1 cellular context compared by ENCODE assay signal in genomic region chr17:14304876-14305636, GRCh38.
TF ChIP-seq lines count a peak whose summit lies in the region.

No MANE protein-coding gene starts in this region.

TF ChIP-seq in K562, 482 proteins besides CTCF, POLR2A, EP300 and RAD21 (continued from another document and continues in another):
- TF ChIP-seq ZBTB5 (IDR thresholded peaks at IDR 0.05) (no peak), POLR2AphosphoS2 (IDR thresholded peaks at IDR 0.05; ENCODE audit: low read length) (no peak), THAP7 (CRISPR knock-in tag; IDR thresholded peaks at IDR 0.05) (no peak), ZNF57 (CRISPR knock-in tag; IDR thresholded peaks at IDR 0.05) (no peak), ZBTB17 (CRISPR knock-in tag; IDR thresholded peaks at IDR 0.05) (peak; percentile 97), STAG1 (CRISPR knock-in tag; IDR thresholded peaks at IDR 0.05; ENCODE audit: borderline replicate concordance) (no peak), THRAP3 (IDR thresholded peaks at IDR 0.05; ENCODE audit: borderline replicate concordance) (no peak), MGA (IDR thresholded peaks at IDR 0.05) (no peak), ATF7 (IDR thresholded peaks at IDR 0.05) (0 out of 2 replicates have a peak, but pooled peaks have one; percentile 28), GMEB1 (CRISPR knock-in tag; IDR thresholded peaks at IDR 0.05) (no peak), PRDM10 (IDR thresholded peaks at IDR 0.05; ENCODE audit: partially characterized antibody) (peak; percentile 93), POLR3G (IDR thresholded peaks at IDR 0.05; ENCODE audit: extremely low read depth, insufficient read length, insufficient replicate concordance) (no peak), ELK1 (CRISPR knock-in tag; IDR thresholded peaks at IDR 0.05) (no peak), SREBF1 (IDR thresholded peaks at IDR 0.05; ENCODE audit: borderline replicate concordance, low read depth, low read length) (no peak), CREB3L1 (IDR thresholded peaks at IDR 0.05; ENCODE audit: borderline replicate concordance, low read depth) (peak; percentile 51; the same call in 1 of the 2 replicates), RBM22 (IDR thresholded peaks at IDR 0.05; ENCODE audit: low read depth, low read length, poor library complexity, severe bottlenecking) (no peak), MLLT1 (IDR thresholded peaks at IDR 0.05) (peak in 1 of 2 experiments; percentile 96; a peak in 2 of 4 replicates), ZZZ3 (IDR thresholded peaks at IDR 0.05) (no peak), HSF4 (CRISPR knock-in tag; IDR thresholded peaks at IDR 0.05; ENCODE audit: borderline replicate concordance) (no peak), PCBP1 (IDR thresholded peaks at IDR 0.05; ENCODE audit: low read depth, low read length, poor library complexity, severe bottlenecking) (no peak), CHD1 (IDR thresholded peaks at IDR 0.05; ENCODE audit: low read length) (no peak), L3MBTL2 (IDR thresholded peaks at IDR 0.05) (no peak), SLC30A9 (CRISPR knock-in tag; IDR thresholded peaks at IDR 0.05) (no peak), ZNF280B (CRISPR knock-in tag; IDR thresholded peaks at IDR 0.05) (no peak)
